10 cellular contexts compared by ENCODE assay signal in the genomic region with DNA sequence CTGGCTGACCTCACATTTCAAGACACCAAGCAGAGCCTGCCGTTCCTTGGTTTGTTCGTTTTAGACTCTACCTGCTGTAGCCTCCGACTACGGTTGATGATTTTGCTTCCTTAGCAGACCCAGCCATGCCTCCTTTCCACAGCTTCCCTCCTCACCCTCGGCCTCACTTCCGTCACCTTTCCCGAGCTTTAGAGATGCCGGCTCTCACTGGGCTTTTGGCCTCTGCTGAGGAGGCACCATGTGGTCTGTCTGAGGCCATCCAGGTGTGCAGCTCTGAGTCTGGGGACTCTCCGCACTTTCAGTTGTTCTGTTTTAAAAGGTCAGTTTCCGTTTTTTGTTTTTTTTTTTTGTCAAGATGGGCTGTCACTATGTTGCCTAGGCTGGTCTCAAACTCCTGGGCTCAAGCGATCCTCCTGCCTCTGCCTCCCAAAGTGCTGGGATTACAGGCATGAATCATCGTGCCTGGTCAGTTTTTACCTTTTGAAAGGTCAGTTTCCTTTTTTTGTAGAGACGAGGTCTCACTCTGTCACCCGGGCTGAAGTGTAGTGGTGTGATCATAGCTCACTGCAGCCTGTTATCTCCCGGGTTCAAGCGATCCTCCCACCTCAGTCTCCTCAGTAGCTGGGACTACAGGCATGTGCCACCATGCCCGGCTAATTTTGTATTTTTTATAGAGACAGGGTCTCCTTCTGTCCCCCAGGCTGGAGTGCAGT. TPM values are rescaled to one million over a fixed set of nuclear protein-coding genes. Genes with fewer than 3 reads are reported as not detected.
DNase-seq lines count a peak whose midpoint lies in the region; ATAC-seq and TF ChIP-seq lines count a peak whose summit lies in the region.
"Had no signal": no experiment of that assay in that cellular context is flagged by ENCODE, and none has a peak within 500 bp of the region (broad histone marks: within the 10 kb centered on the region; RNA-seq: fewer than 3 reads in every experiment).

No MANE protein-coding gene starts in this region.

- no peak for TF ChIP-seq CTCF in SK-N-SH (IDR thresholded peaks at IDR 0.05)
- no peak for TF ChIP-seq CTCF in osteoblast (IDR thresholded peaks at IDR 0.05; ENCODE audit: extremely low read depth, low read depth, low read length)

- H3K4me1 ChIP-seq in SK-N-SH (ENCODE audit: control insufficient read depth in 1 of 2, insufficient read depth in 2 of 2, low read depth in 1 of 2, low read length in 1 of 2) (peaks cover 7 to 10% of the 10 kb centered on the region in 2 experiments; a peak in 2 of 4 replicates), osteoblast (ENCODE audit: insufficient read depth, low read length) (peaks cover 4% of the 10 kb centered on the region)

- DNase-seq in SK-N-SH (peak; percentile 4), osteoblast (ENCODE audit: insufficient read length, low spot score, missing footprints) (peak; percentile 52), erythroblast (lab: John Stamatoyannopoulos, UW) (no peak), ecto neural progenitor cell (ENCODE audit: low spot score) (no peak)
- no peak for DNase-seq in T-helper 2 cell treated with Interferon-gamma antibody and Interleukin-4, amounts not matched to agents 5 μg/mL and 100 μg/mL, for 36 hours (ENCODE audit: low spot score)
- DNase-seq: Kasumi-1, PC-9 had no signal

- 89% methylated on average over 17 of the region's 17 CpGs for WGBS in SK-N-SH (ENCODE audit: low lambda C conversion rate)

- no peak for TF ChIP-seq EP300 in SK-N-SH (IDR thresholded peaks at IDR 0.05; ENCODE audit: borderline replicate concordance in 1 of 2, low read depth in 1 of 2, low read length in 1 of 2)

- CTCF ChIA-PET in SK-N-SH (lab: Yijun Ruan, JAX), result interaction anchor here (0.8 to 2.0 kb wide), 2 partner anchors 19 to 22 kb away, joined by 3 to 4 read pairs; a partner anchor contains a TSS

- H3K9me3 Mint-ChIP-seq in T-helper 2 cell treated with Interferon-gamma antibody and Interleukin-4, amounts not matched to agents 5 μg/mL and 100 μg/mL, for 36 hours, result no peaks in the 10 kb centered on the region

- no peaks in the 10 kb centered on the region for H3K9me2 ChIP-seq in SK-N-SH

- no peak overlapping the region for H2AFZ ChIP-seq in SK-N-SH (ENCODE audit: low read depth)
- H2AFZ ChIP-seq in osteoblast (ENCODE audit: low read length), result no peak overlapping the region
- H2AFZ ChIP-seq: PC-9 had no signal

- peaks cover 20 to 51% of the 10 kb centered on the region in 2 experiments for H3K36me3 ChIP-seq in SK-N-SH (replicated peaks in 1 of 2; ENCODE audit: control insufficient read depth in 1 of 2, insufficient read depth in 2 of 2, low read length in 1 of 2)
- H3K36me3 ChIP-seq in osteoblast (ENCODE audit: insufficient read depth, low read length), result peaks cover 27% of the 10 kb centered on the region

- H3K4me2 ChIP-seq in SK-N-SH, result no peak overlapping the region
- H3K4me2 ChIP-seq in osteoblast (ENCODE audit: insufficient read depth, low read length), result no peak overlapping the region
- H3K4me2 ChIP-seq: PC-9 had no signal

- TF ChIP-seq RAD21 in SK-N-SH (IDR thresholded peaks at IDR 0.05; ENCODE audit: low read length), result no peak

- H4K20me1 ChIP-seq in SK-N-SH (ENCODE audit: insufficient read depth) (no peaks in the 10 kb centered on the region), osteoblast (ENCODE audit: insufficient read depth, low read length) (peaks cover 3% of the 10 kb centered on the region)

- H3K27me3 ChIP-seq in SK-N-SH (ENCODE audit: insufficient read depth) (no peaks in the 10 kb centered on the region), osteoblast (ENCODE audit: insufficient read depth, low read length) (no peaks in the 10 kb centered on the region)

- TF ChIP-seq POLR2A in erythroblast (IDR thresholded peaks at IDR 0.05; ENCODE audit: low read length), result no peak

- H3K9me3 ChIP-seq in SK-N-SH (no peaks in the 10 kb centered on the region), osteoblast (ENCODE audit: low read depth, low read length) (no peaks in the 10 kb centered on the region)

- POLR2A ChIA-PET in SK-N-SH (lab: Yijun Ruan, JAX), result no interaction called here

- no peak overlapping the region for H3K9ac ChIP-seq in SK-N-SH

- H3K27ac Mint-ChIP-seq in T-helper 2 cell treated with Interferon-gamma antibody and Interleukin-4, amounts not matched to agents 5 μg/mL and 100 μg/mL, for 36 hours, result no peak overlapping the region

- ATAC-seq in SK-N-SH treated with all-trans-retinoic acid at 6 μM for 48 hours (no peak), GM21717 (IDR thresholded peaks at IDR 0.05; ENCODE audit: unreplicated experiment) (peak; percentile 38), HG03520 (IDR thresholded peaks at IDR 0.05; ENCODE audit: unreplicated experiment) (peak; percentile 38)

- H3F3A ChIP-seq in SK-N-SH (replicated peaks; ENCODE audit: insufficient read depth), result peaks cover 6% of the 10 kb centered on the region

- no peak overlapping the region for H3K4me3 ChIP-seq in SK-N-SH (ENCODE audit: low read depth in 2 of 2, low read length in 1 of 2)
- no peak overlapping the region for H3K4me3 ChIP-seq in osteoblast (ENCODE audit: insufficient read depth, low read length)
- H3K4me3 ChIP-seq: PC-9 had no signal

- H3K27me3 Mint-ChIP-seq in T-helper 2 cell treated with Interferon-gamma antibody and Interleukin-4, amounts not matched to agents 5 μg/mL and 100 μg/mL, for 36 hours (ENCODE audit: low read depth), result no peaks in the 10 kb centered on the region

- peaks cover 16% of the 10 kb centered on the region for H3K79me2 ChIP-seq in SK-N-SH (ENCODE audit: insufficient read depth)
- H3K79me2 ChIP-seq in osteoblast (ENCODE audit: insufficient read depth, low read length), result no peaks in the 10 kb centered on the region

- no peaks in the 10 kb centered on the region for H3K4me1 Mint-ChIP-seq in T-helper 2 cell treated with Interferon-gamma antibody and Interleukin-4, amounts not matched to agents 5 μg/mL and 100 μg/mL, for 36 hours (ENCODE audit: low read depth)

- H3K27ac ChIP-seq in SK-N-SH (ENCODE audit: low read depth in 2 of 2, low read length in 1 of 2), result no peak overlapping the region
- no peak overlapping the region for H3K27ac ChIP-seq in osteoblast (ENCODE audit: low read depth, low read length)
- H3K27ac ChIP-seq: PC-9 had no signal

- H3K36me3 Mint-ChIP-seq in T-helper 2 cell treated with Interferon-gamma antibody and Interleukin-4, amounts not matched to agents 5 μg/mL and 100 μg/mL, for 36 hours (ENCODE audit: low read depth), result peaks cover 22% of the 10 kb centered on the region

- no peak overlapping the region for H3K4me3 Mint-ChIP-seq in T-helper 2 cell treated with Interferon-gamma antibody and Interleukin-4, amounts not matched to agents 5 μg/mL and 100 μg/mL, for 36 hours

TF ChIP-seq in SK-N-SH, 30 proteins besides CTCF, POLR2A, EP300 and RAD21 (continues in another document):
- no peak for TF ChIP-seq GABPA (IDR thresholded peaks at IDR 0.05; ENCODE audit: low read depth)
- TF ChIP-seq SMC3 (IDR thresholded peaks at IDR 0.05; ENCODE audit: low read depth, low read length), result no peak
- no peak for TF ChIP-seq RXRA (IDR thresholded peaks at IDR 0.05; ENCODE audit: borderline replicate concordance, low read depth)
- TF ChIP-seq RCOR1 (IDR thresholded peaks at IDR 0.05; ENCODE audit: low read length), result no peak
- TF ChIP-seq TAF1 (IDR thresholded peaks at IDR 0.05; ENCODE audit: borderline replicate concordance, low read depth, low read length), result no peak
- no peak for TF ChIP-seq SIN3A (IDR thresholded peaks at IDR 0.05; ENCODE audit: borderline replicate concordance, low read depth, low read length)
- TF ChIP-seq FOXJ3 (CRISPR knock-in tag; IDR thresholded peaks at IDR 0.05), result no peak
- no peak for TF ChIP-seq NRF1 (IDR thresholded peaks at IDR 0.05; ENCODE audit: low read depth, low read length)
- TF ChIP-seq MXI1 (IDR thresholded peaks at IDR 0.05; ENCODE audit: low read depth, low read length), result no peak
- no peak for TF ChIP-seq GATA2 (CRISPR knock-in tag; IDR thresholded peaks at IDR 0.05)
- no peak for TF ChIP-seq NFIC (IDR thresholded peaks at IDR 0.05; ENCODE audit: borderline replicate concordance)
- no peak for TF ChIP-seq RFX5 (IDR thresholded peaks at IDR 0.05; ENCODE audit: low read length)

TF ChIP-seq in SK-N-SH treated with all-trans-retinoic acid at 6 μM for 48 hours, 23 proteins besides CTCF, POLR2A, EP300 and RAD21:
- TF ChIP-seq, protein P1, sequence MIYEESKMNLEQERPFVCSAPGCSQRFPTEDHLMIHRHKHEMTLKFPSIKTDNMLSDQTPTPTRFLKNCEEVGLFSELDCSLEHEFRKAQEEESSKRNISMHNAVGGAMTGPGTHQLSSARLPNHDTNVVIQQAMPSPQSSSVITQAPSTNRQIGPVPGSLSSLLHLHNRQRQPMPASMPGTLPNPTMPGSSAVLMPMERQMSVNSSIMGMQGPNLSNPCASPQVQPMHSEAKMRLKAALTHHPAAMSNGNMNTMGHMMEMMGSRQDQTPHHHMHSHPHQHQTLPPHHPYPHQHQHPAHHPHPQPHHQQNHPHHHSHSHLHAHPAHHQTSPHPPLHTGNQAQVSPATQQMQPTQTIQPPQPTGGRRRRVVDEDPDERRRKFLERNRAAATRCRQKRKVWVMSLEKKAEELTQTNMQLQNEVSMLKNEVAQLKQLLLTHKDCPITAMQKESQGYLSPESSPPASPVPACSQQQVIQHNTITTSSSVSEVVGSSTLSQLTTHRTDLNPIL (CRISPR knock-in tag; IDR thresholded peaks at IDR 0.05; ENCODE audit: low read depth), result no peak

RNA-seq across cellular contexts. Expression of a gene that starts 11.7 kb away (rescaled TPM):
- 78.7 and 85.8 TPM in 2 replicates for polyA plus RNA-seq in SK-N-SH (2012; rRNA removed)
- polyA plus RNA-seq in SK-N-SH (2012; cell fraction: cytosol; rRNA removed), result 45.2 and 61.9 TPM in 2 replicates
- polyA plus RNA-seq in SK-N-SH (2012; cell fraction: nucleus; rRNA removed), result 38.0 and 52.2 TPM in 2 replicates
- 44.2 and 57.5 TPM in 2 replicates for total RNA-seq in osteoblast

RNA-seq across cellular contexts. Expression of a gene that starts 19.5 kb away (rescaled TPM):
- polyA plus RNA-seq in SK-N-SH (2012; rRNA removed), result 13.7 and 18.1 TPM in 2 replicates
- polyA plus RNA-seq in SK-N-SH (2012; cell fraction: cytosol; rRNA removed), result 7.6 and 13.8 TPM in 2 replicates
- polyA plus RNA-seq in SK-N-SH (2012; cell fraction: nucleus; rRNA removed), result 6.0 and 10.8 TPM in 2 replicates
- total RNA-seq in osteoblast, result 13.6 and 16.3 TPM in 2 replicates

RNA-seq across cellular contexts. Expression of a gene that starts 19.7 kb away (rescaled TPM):
- polyA plus RNA-seq in SK-N-SH (2012; rRNA removed), result 44.9 and 53.2 TPM in 2 replicates
- polyA plus RNA-seq in SK-N-SH (2012; cell fraction: cytosol; rRNA removed), result 21.1 and 32.5 TPM in 2 replicates
- 89.9 and 156 TPM in 2 replicates for polyA plus RNA-seq in SK-N-SH (2012; cell fraction: nucleus; rRNA removed)
- 20.0 and 24.2 TPM in 2 replicates for total RNA-seq in osteoblast

RNA-seq across cellular contexts. Expression of a gene that starts 33.6 kb away (rescaled TPM):
- 290 and 299 TPM in 2 replicates for polyA plus RNA-seq in SK-N-SH (2012; rRNA removed)
- 218 and 258 TPM in 2 replicates for polyA plus RNA-seq in SK-N-SH (2012; cell fraction: cytosol; rRNA removed)
- polyA plus RNA-seq in SK-N-SH (2012; cell fraction: nucleus; rRNA removed), result 70.9 and 86.9 TPM in 2 replicates
- 27.1 and 27.9 TPM in 2 replicates for total RNA-seq in osteoblast

RNA-seq across cellular contexts. Expression of a gene that starts 49.0 kb away (rescaled TPM):
- 41.2 and 55.0 TPM in 2 replicates for polyA plus RNA-seq in SK-N-SH (2012; rRNA removed)
- 27.2 and 30.5 TPM in 2 replicates for polyA plus RNA-seq in SK-N-SH (2012; cell fraction: cytosol; rRNA removed)
- polyA plus RNA-seq in SK-N-SH (2012; cell fraction: nucleus; rRNA removed), result 216 and 262 TPM in 2 replicates
- total RNA-seq in osteoblast, result 14.5 and 16.5 TPM in 2 replicates

Comparison
In these comparisons a context has a peak if more than half of its experiments do, and no peak if none do; other contexts are left out.
1. DNase-seq: peak in SK-N-SH (single experiment) and osteoblast (single experiment); none in erythroblast (0 of 2), ecto neural progenitor cell (single experiment) and T-helper 2 cell treated with Interferon-gamma antibody and Interleukin-4, amounts not matched to agents 5 μg/mL and 100 μg/mL, for 36 hours (single experiment).